Comparison of ENCODE assay signal across 9 cellular contexts in genomic region chr12:6905414-6906040, GRCh38. TPM values are rescaled to one million over a fixed set of nuclear protein-coding genes. Genes with fewer than 3 reads are reported as not detected.
DNase-seq lines count a peak whose midpoint lies in the region; ATAC-seq and TF ChIP-seq lines count a peak whose summit lies in the region.
"Had no signal": no experiment of that assay in that cellular context is flagged by ENCODE, and none has a peak within 500 bp of the region (broad histone marks: within the 10 kb centered on the region; RNA-seq: fewer than 3 reads in every experiment).

No MANE protein-coding gene starts in this region.

- H3K4me3 ChIP-seq in GM12865 (ENCODE audit: low read depth, low read length), result peak overlapping the region; percentile 88
- H3K4me3 ChIP-seq in SJSA1, result peak overlapping the region; percentile 61
- H3K4me3 ChIP-seq in hepatocyte, result peak overlapping the region; percentile 56
- H3K4me3 ChIP-seq in stomach smooth muscle (ENCODE audit: low read length in 2 of 2), result peak overlapping the region; percentile 98 to 99

- H3K36me3 ChIP-seq in SJSA1 (0 out of 2 replicates have a peak, but pooled peaks cover 7% of the 10 kb centered on the region), hepatocyte (replicated peaks; ENCODE audit: insufficient read depth, low read depth) (no peaks in the 10 kb centered on the region), stomach smooth muscle (ENCODE audit: control insufficient read depth in 2 of 2, insufficient read depth in 2 of 2, low read length in 2 of 2) (peaks cover 7 to 10% of the 10 kb centered on the region in 2 donors)

- no peak for ATAC-seq in HG02798 (IDR thresholded peaks at IDR 0.05; ENCODE audit: poor library complexity, unreplicated experiment)
- no peak for ATAC-seq in HG03469 (IDR thresholded peaks at IDR 0.05; ENCODE audit: unreplicated experiment)

- peak overlapping the region; percentile 88 for H3K4me2 ChIP-seq in hepatocyte

- no peak for TF ChIP-seq CTCF in GM12865 (IDR thresholded peaks at IDR 0.05; ENCODE audit: insufficient read depth, low read depth, low read length, missing control alignments)
- TF ChIP-seq CTCF in hepatocyte (IDR thresholded peaks at IDR 0.05; ENCODE audit: poor library complexity), result no peak

- no peaks in the 10 kb centered on the region for H3K27me3 ChIP-seq in SJSA1 (replicated peaks)
- H3K27me3 ChIP-seq in hepatocyte, result no peaks in the 10 kb centered on the region
- H3K27me3 ChIP-seq in stomach smooth muscle (ENCODE audit: control insufficient read depth in 1 of 2, insufficient read depth in 2 of 2, low read length in 2 of 2), result no peaks in the 10 kb centered on the region

- no peaks in the 10 kb centered on the region for H3K79me2 ChIP-seq in hepatocyte

- no peaks in the 10 kb centered on the region for H3K9me2 ChIP-seq in hepatocyte (replicated peaks; ENCODE audit: insufficient read depth)

- H4K20me1 ChIP-seq in hepatocyte (ENCODE audit: insufficient read depth, poor library complexity, severe bottlenecking), result no peaks in the 10 kb centered on the region

- H3K9ac ChIP-seq in stomach smooth muscle (ENCODE audit: low read length in 2 of 2), result peak overlapping the region; percentile 93 to 97

- DNase-seq in GM12865 (ENCODE audit: low read depth) (no peak), SJSA1 (ENCODE audit: low read depth in 1 of 2, low spot score in 2 of 2) (no peak), hepatocyte (ENCODE audit: low spot score) (no peak), GF-D8 (lab: John Stamatoyannopoulos, UW) (no peak), NCI-H146 treated with DMSO at 0.1 percent for 48 hours (lab: John Stamatoyannopoulos, UW; ENCODE audit: unreplicated experiment) (no peak)

- 66% methylated on average over 5 of the region's 5 CpGs for WGBS in hepatocyte (ENCODE audit: low lambda C conversion rate, missing lambda C conversion rate)

- H3K4me1 ChIP-seq in SJSA1 (replicated peaks) (peaks cover 18% of the 10 kb centered on the region), hepatocyte (ENCODE audit: insufficient read depth) (peaks cover 8% of the 10 kb centered on the region), stomach smooth muscle (ENCODE audit: control insufficient read depth, insufficient read depth, low read length) (peaks cover 13% of the 10 kb centered on the region)

- H3K27ac ChIP-seq in SJSA1 (no peak overlapping the region), hepatocyte (peak overlapping the region; percentile 74), stomach smooth muscle (ENCODE audit: low read length) (peak overlapping the region; percentile 76)

- no peaks in the 10 kb centered on the region for H3K9me3 ChIP-seq in SJSA1 (replicated peaks)
- no peaks in the 10 kb centered on the region for H3K9me3 ChIP-seq in hepatocyte (ENCODE audit: low read depth)
- no peaks in the 10 kb centered on the region for H3K9me3 ChIP-seq in stomach smooth muscle (ENCODE audit: control insufficient read depth in 2 of 2, low read length in 2 of 2)

- H2AFZ ChIP-seq in hepatocyte, result no peak overlapping the region

RNA-seq across cellular contexts. Expression of gene LRRC23, which starts 0.9 kb away (rescaled TPM):
- 12.2 and 20.0 TPM in 2 replicates for total RNA-seq in SJSA1 (2014; rRNA removed; shearing (Covaris generic))
- 8.2 and 9.3 TPM in 2 replicates for total RNA-seq in hepatocyte
- polyA plus RNA-seq in hepatocyte, result 9.9 and 12.9 TPM in 2 replicates

RNA-seq across cellular contexts. Expression of gene ENO2, which starts 8.9 kb away (rescaled TPM):
- total RNA-seq in SJSA1 (2014; rRNA removed; shearing (Covaris generic)), result 5.3 and 7.1 TPM in 2 replicates
- 11.1 and 11.8 TPM in 2 replicates for total RNA-seq in hepatocyte
- 14.2 and 18.8 TPM in 2 replicates for polyA plus RNA-seq in hepatocyte

RNA-seq across cellular contexts. Expression of gene ATN1, which starts 22.2 kb away (rescaled TPM):
- total RNA-seq in SJSA1 (2014; rRNA removed; shearing (Covaris generic)), result 6.0 and 7.2 TPM in 2 replicates
- total RNA-seq in hepatocyte, result 11.1 and 15.8 TPM in 2 replicates
- polyA plus RNA-seq in hepatocyte, result 32.7 and 43.7 TPM in 2 replicates

RNA-seq across cellular contexts. Expression of gene SPSB2, which starts 32.4 kb away (rescaled TPM):
- 14.1 and 16.2 TPM in 2 replicates for total RNA-seq in SJSA1 (2014; rRNA removed; shearing (Covaris generic))
- total RNA-seq in hepatocyte, result 10.8 and 14.1 TPM in 2 replicates
- polyA plus RNA-seq in hepatocyte, result 11.0 and 13.8 TPM in 2 replicates

RNA-seq across cellular contexts. Expression of gene RNU7-1, which starts 38.1 kb away (rescaled TPM):
- total RNA-seq in SJSA1 (2014; rRNA removed; shearing (Covaris generic)), result not detected in 2 replicates
- total RNA-seq in hepatocyte, result not detected in 2 replicates
- polyA plus RNA-seq in hepatocyte, result not detected in 2 replicates
- total RNA-seq: sciatic nerve had no signal
